ENCODE assay signal across 21 cellular contexts in genomic region chr12:120134307-120134980, GRCh38. TPM values are rescaled to one million over a fixed set of nuclear protein-coding genes. Genes with fewer than 3 reads are reported as not detected.
DNase-seq lines count a peak whose midpoint lies in the region; ATAC-seq, FAIRE-seq and TF ChIP-seq lines count a peak whose summit lies in the region.
"Had no signal": no experiment of that assay in that cellular context is flagged by ENCODE, and none has a peak within 500 bp of the region (broad histone marks: within the 10 kb centered on the region; RNA-seq: fewer than 3 reads in every experiment).

No MANE protein-coding gene starts in this region.

- TF ChIP-seq EP300 in K562 (IDR thresholded peaks at IDR 0.05; ENCODE audit: low read length), result no peak

- H3K9ac ChIP-seq in OCI-LY1 (ENCODE audit: low read length) (no peak overlapping the region), K562 (ENCODE audit: insufficient read depth in 1 of 2, low read depth in 2 of 2, low read length in 2 of 2) (no peak overlapping the region)
- H3K9ac ChIP-seq: BLaER1 had no signal

- H3K36me3 ChIP-seq in GM23338 (ENCODE audit: insufficient read depth) (peaks cover 82% of the 10 kb centered on the region), OCI-LY1 (ENCODE audit: insufficient read depth, low read length) (peaks cover 90% of the 10 kb centered on the region), K562 (ENCODE audit: control insufficient read depth, insufficient read depth, low read length) (peaks cover 97% of the 10 kb centered on the region), osteoblast (ENCODE audit: insufficient read depth, low read length) (peaks cover 90% of the 10 kb centered on the region)

- H2AFZ ChIP-seq in GM23338, result no peak overlapping the region
- no peak overlapping the region for H2AFZ ChIP-seq in OCI-LY1 (ENCODE audit: low read length)
- H2AFZ ChIP-seq in K562 (ENCODE audit: low read depth, low read length), result no peak overlapping the region
- H2AFZ ChIP-seq in osteoblast (ENCODE audit: low read length), result no peak overlapping the region

- H3K27me3 ChIP-seq in GM23338 (ENCODE audit: insufficient read depth) (no peaks in the 10 kb centered on the region), OCI-LY1 (ENCODE audit: insufficient read depth, low read length) (no peaks in the 10 kb centered on the region), K562 (ENCODE audit: control insufficient read depth in 2 of 2, insufficient read depth in 2 of 2, low read length in 2 of 2) (no peaks in the 10 kb centered on the region), osteoblast (ENCODE audit: insufficient read depth, low read length) (no peaks in the 10 kb centered on the region)
- H3K27me3 ChIP-seq: BLaER1 had no signal

- no peaks in the 10 kb centered on the region for H3K9me1 ChIP-seq in K562 (ENCODE audit: control insufficient read depth, insufficient read depth, low read length)

- H3K4me3 ChIP-seq in GM23338 (no peak overlapping the region), OCI-LY1 (ENCODE audit: low read depth, low read length, poor library complexity, severe bottlenecking) (no peak overlapping the region), K562 (no peak overlapping the region), osteoblast (ENCODE audit: insufficient read depth, low read length) (no peak overlapping the region)
- H3K4me3 ChIP-seq: BLaER1, SK-N-MC had no signal

- POLR2A ChIA-PET in K562 (lab: Yijun Ruan, JAX), result no interaction called here

- in situ Hi-C loops in K562 (cut with MboI), result no loop called here

- no peaks in the 10 kb centered on the region for H3K4me1 ChIP-seq in GM23338 (ENCODE audit: insufficient read depth)
- peaks cover 35% of the 10 kb centered on the region for H3K4me1 ChIP-seq in OCI-LY1 (ENCODE audit: insufficient read depth, low read length, severe bottlenecking)
- no peaks in the 10 kb centered on the region for H3K4me1 ChIP-seq in K562 (replicated peaks in 1 of 2; ENCODE audit: control insufficient read depth in 2 of 2, insufficient read depth in 2 of 2, low read length in 2 of 2)
- no peaks in the 10 kb centered on the region for H3K4me1 ChIP-seq in osteoblast (ENCODE audit: insufficient read depth, low read length)

- H3K4me2 ChIP-seq in GM23338 (no peak overlapping the region), OCI-LY1 (ENCODE audit: low read length) (no peak overlapping the region), K562 (ENCODE audit: insufficient read depth, low read length) (no peak overlapping the region), osteoblast (ENCODE audit: insufficient read depth, low read length) (no peak overlapping the region)

- CTCF ChIA-PET in K562 (lab: Yijun Ruan, JAX; ENCODE audit: low intra/inter-chr PET ratio), result no interaction called here

- TF ChIP-seq CTCF in GM23338 (conservative IDR thresholded peaks at IDR 0.05; ENCODE audit: low read depth in 2 of 2) (no peak), OCI-LY1 (IDR thresholded peaks at IDR 0.05; ENCODE audit: low read length) (no peak), K562 (IDR thresholded peaks at IDR 0.05 in 2 of 3, conservative IDR thresholded peaks at IDR 0.05 in 1 of 3; ENCODE audit: insufficient read depth in 2 of 3, low read depth in 1 of 3, low read length in 3 of 3) (no peak), osteoblast (IDR thresholded peaks at IDR 0.05; ENCODE audit: extremely low read depth, low read depth, low read length) (no peak)

- no peak overlapping the region for H3K27ac Mint-ChIP-seq in GM23338
- H3K27ac Mint-ChIP-seq: CD8-positive, alpha-beta T cell had no signal

- no TSS peak for BruUV-seq in K562 (replicated peaks; lab: Mats Ljungman, UMichigan)

- no peak for DNase-seq in GM23338 (ENCODE audit: low spot score)
- no peak for DNase-seq in K562 (ENCODE audit: extremely low read depth in 1 of 4, low spot score in 3 of 4)
- peak; percentile 66 for DNase-seq in osteoblast (ENCODE audit: insufficient read length, low spot score, missing footprints)
- no peak for DNase-seq in cerebellum (ENCODE audit: low spot score)
- no peak for DNase-seq in SIG-M5 treated with dmso at 0.1 percent for 504 hours (lab: John Stamatoyannopoulos, UW; ENCODE audit: unreplicated experiment)
- DNase-seq in GM03348 (ENCODE audit: low spot score), result no peak
- DNase-seq: Calu3; CD8-positive, alpha-beta T cell; GF-D8; IMR-90; MM.1S; NCI-H1417; NCI-H187 treated with DMSO at 0.1 percent for 48 hours; NCI-H226; NCI-H524; NCI-H82 had no signal

- H3K36me3 Mint-ChIP-seq in GM23338 (ENCODE audit: low read depth), result peaks cover 98% of the 10 kb centered on the region

- ATAC-seq in GM23338, result no peak
- no peak for ATAC-seq in K562
- ATAC-seq: CD8-positive, alpha-beta T cell; Panc1 had no signal

- no peaks in the 10 kb centered on the region for H3K4me1 Mint-ChIP-seq in GM23338

- intact Hi-C loops in K562 (cut with micrococcal nuclease), result no loop called here

- TF ChIP-seq RAD21 in K562 (CRISPR knock-in tag; conservative IDR thresholded peaks at IDR 0.05 in 1 of 2, IDR thresholded peaks at IDR 0.05 in 1 of 2), result no peak

- H3K9me2 ChIP-seq in GM23338 (ENCODE audit: insufficient read depth) (no peaks in the 10 kb centered on the region), OCI-LY1 (ENCODE audit: low read depth, low read length) (no peaks in the 10 kb centered on the region)

- H3K79me2 ChIP-seq in GM23338 (replicated peaks; ENCODE audit: insufficient read depth) (no peaks in the 10 kb centered on the region), OCI-LY1 (ENCODE audit: insufficient read depth, low read length) (no peaks in the 10 kb centered on the region), K562 (ENCODE audit: control insufficient read depth, insufficient read depth, low read length) (no peaks in the 10 kb centered on the region), osteoblast (ENCODE audit: insufficient read depth, low read length) (no peaks in the 10 kb centered on the region)

- 99% methylated on average over 20 of the region's 20 CpGs for WGBS in K562 (ENCODE audit: insufficient coverage, low coverage, missing lambda C conversion rate)

- 0 out of 2 replicates have a peak overlapping the region, but pooled peaks have one; percentile 19 for H3K27ac ChIP-seq in GM23338 (ENCODE audit: low read depth)
- peak overlapping the region; percentile 96 for H3K27ac ChIP-seq in OCI-LY1 (ENCODE audit: low read depth, low read length, poor library complexity, severe bottlenecking)
- H3K27ac ChIP-seq in K562 (ENCODE audit: extremely low read depth, low read depth, low read length), result no peak overlapping the region
- H3K27ac ChIP-seq in osteoblast (ENCODE audit: low read depth, low read length), result no peak overlapping the region
- H3K27ac ChIP-seq: BLaER1, SK-N-MC had no signal

- no peak overlapping the region for H3K4me3 Mint-ChIP-seq in GM23338
- H3K4me3 Mint-ChIP-seq: CD8-positive, alpha-beta T cell had no signal

- H3K27me3 Mint-ChIP-seq in GM23338 (ENCODE audit: insufficient read depth, low read depth, poor library complexity), result peaks cover 11% of the 10 kb centered on the region

- TF ChIP-seq POLR2A in K562 (conservative IDR thresholded peaks at IDR 0.05), result no peak

- H3K9me3 Mint-ChIP-seq in GM23338, result no peaks in the 10 kb centered on the region
- H3K9me3 Mint-ChIP-seq: CD8-positive, alpha-beta T cell had no signal

- H3K9me3 ChIP-seq in OCI-LY1 (ENCODE audit: low read length) (no peaks in the 10 kb centered on the region), K562 (replicated peaks; ENCODE audit: control insufficient read depth, insufficient read depth, low read depth, low read length) (no peaks in the 10 kb centered on the region), osteoblast (ENCODE audit: low read depth, low read length) (no peaks in the 10 kb centered on the region)
- H3K9me3 ChIP-seq: BLaER1 had no signal

- 0 out of 2 replicates have a peak, but pooled peaks cover 5% of the 10 kb centered on the region for H3F3A ChIP-seq in GM23338 (replicated peaks; ENCODE audit: low read depth)
- H3F3A ChIP-seq in OCI-LY1 (ENCODE audit: insufficient read depth, low read length), result no peaks in the 10 kb centered on the region

- H4K20me1 ChIP-seq in GM23338 (replicated peaks; ENCODE audit: insufficient read depth), result peaks cover 4% of the 10 kb centered on the region
- no peaks in the 10 kb centered on the region for H4K20me1 ChIP-seq in OCI-LY1 (ENCODE audit: insufficient read depth, low read length)
- H4K20me1 ChIP-seq in K562 (replicated peaks; ENCODE audit: control insufficient read depth, insufficient read depth, low read length), result no peaks in the 10 kb centered on the region
- H4K20me1 ChIP-seq in osteoblast (ENCODE audit: insufficient read depth, low read length), result peaks cover 12% of the 10 kb centered on the region

- FAIRE-seq in K562 (lab: Jason Lieb, UNC), result no peak
- FAIRE-seq: GM18507 had no signal

TF ChIP-seq in GM23338, 12 proteins besides CTCF, POLR2A, EP300 and RAD21 (continues in another document):
- no peak for TF ChIP-seq EZH2phosphoT487 (IDR thresholded peaks at IDR 0.05; ENCODE audit: unreplicated experiment)
- TF ChIP-seq JUNB (IDR thresholded peaks at IDR 0.05; ENCODE audit: unreplicated experiment), result no peak
- no peak for TF ChIP-seq NANOG (IDR thresholded peaks at IDR 0.05; ENCODE audit: borderline replicate concordance)

TF ChIP-seq in K562, 482 proteins besides CTCF, POLR2A, EP300 and RAD21 (continues in another document):
- peak; percentile 33; the same call in 1 of the 2 replicates for TF ChIP-seq POLR2G (IDR thresholded peaks at IDR 0.05; ENCODE audit: low read depth, low read length)

RNA-seq across cellular contexts. Expression of gene RAB35, which starts 17.9 kb away (rescaled TPM):
- 15.9 and 16.9 TPM in 2 replicates for total RNA-seq in GM23338 (2014; rRNA removed; shearing (Covaris generic))
- polyA plus RNA-seq in GM23338 (2016; fragmentation: Nextera tagmentation; extraction: Ambion mirVana), result 9.9 and 12.6 TPM in 2 replicates
- 15.2 and 30.6 TPM in 2 replicates for total RNA-seq in K562 (2011; cell fraction: chromatin; rRNA removed; ENCODE audit: low replicate concordance)
- 19.2 and 20.5 TPM in 2 replicates for total RNA-seq in K562 (2011; cell fraction: nucleolus; rRNA removed)
- total RNA-seq in K562 (2011; cell fraction: nucleoplasm; rRNA removed), result 14.8 and 17.9 TPM in 2 replicates
- total RNA-seq in K562 (2014; rRNA removed), result 38.9 and 47.9 TPM in 2 replicates
- 19.5 and 22.9 TPM in 2 replicates for total RNA-seq in K562 (2014; rRNA removed; fragmentation: Illumina TruSeq; extraction: Trizol)
- total RNA-seq in K562 (2015; rRNA removed; fragmentation: Illumina TruSeq; extraction: Trizol), result 36.0 and 36.6 TPM in 2 replicates
- 66.8 and 76.3 TPM in 2 replicates for total RNA-seq in K562 (2021)
- polyA plus RNA-seq in K562 (2011; rRNA removed), result 32.4 and 45.4 TPM in 2 replicates
- polyA plus RNA-seq in K562 (2011; cell fraction: cytosol; rRNA removed), result 39.4 and 72.9 TPM in 2 replicates
- polyA plus RNA-seq in K562 (2011; cell fraction: nucleus; rRNA removed), result 23.4 and 33.0 TPM in 2 replicates
- 42.4 and 50.7 TPM in 2 replicates for polyA plus RNA-seq in K562 (2012)
- polyA plus RNA-seq in K562 (2014; fragmentation: Illumina TruSeq; extraction: Trizol), result 42.0 and 54.4 TPM in 2 replicates
- under 1 TPM; 0.65 to 0.94 TPM for polyA plus RNA-seq in K562 (2014; fragmentation: Nextera tagmentation; extraction: Ambion mirVana)
- 49.1 and 50.6 TPM in 2 replicates for polyA plus RNA-seq in K562 (2014; rRNA removed)
- 50.9 and 115 TPM in 2 replicates for polyA minus RNA-seq in K562 (2011; rRNA and poly(A)+ RNA removed)
- 29.8 and 41.0 TPM in 2 replicates for polyA minus RNA-seq in K562 (2011; cell fraction: cytosol; rRNA and poly(A)+ RNA removed)
- 6.7 and 6.9 TPM in 2 replicates for polyA minus RNA-seq in K562 (2011; cell fraction: nucleus; rRNA and poly(A)+ RNA removed)
- 25.0 and 27.4 TPM in 2 replicates for total RNA-seq in osteoblast
- 21.5 TPM for total RNA-seq in cerebellum

Comparison
In these comparisons a context has a peak if more than half of its experiments do, and no peak if none do; other contexts are left out.
1. H3K27ac ChIP-seq: peak in GM23338 (single experiment) and OCI-LY1 (single experiment); none in K562 (single experiment) and osteoblast (single experiment).